Comparison of ENCODE assay signal across 24 cellular contexts in the genomic region with DNA sequence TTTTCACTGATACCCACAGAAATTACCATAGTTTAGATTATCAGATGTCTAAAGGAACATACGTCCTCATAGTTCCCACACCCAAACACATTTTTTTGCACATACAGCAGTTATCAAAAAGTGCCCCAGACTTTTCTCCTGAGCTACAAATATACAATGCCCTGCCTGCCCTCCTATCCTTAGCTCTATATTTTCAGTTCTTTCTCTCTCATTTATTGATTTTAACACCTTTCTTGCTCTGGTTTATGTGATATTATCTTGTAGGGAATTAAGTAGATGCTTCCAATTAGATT.
"Had no signal": no experiment of that assay in that cellular context is flagged by ENCODE, and none has a peak within 500 bp of the region (broad histone marks: within the 10 kb centered on the region; RNA-seq: fewer than 3 reads in every experiment).

No MANE protein-coding gene starts in this region.

- H3K4me3 ChIP-seq: neural progenitor cell, right atrium auricular region, testis, transverse colon had no signal

- DNase-seq: activated CD4-positive, alpha-beta T cell treated with anti-CD3 and anti-CD28 coated beads for 1 hour; activated CD4-positive, alpha-beta T cell treated with anti-CD3 and anti-CD28 coated beads, Interleukin-2, amount 10 ng/mL, durations not matched to agents 7 days and 5 days; activated CD8-positive, alpha-beta T cell treated with anti-CD3 and anti-CD28 coated beads for 36 hours; activated gamma-delta T cell treated with Interleukin-2 at 50 U/mL for 16 hours; activated naive CD4-positive, alpha-beta T cell treated with anti-CD3 and anti-CD28 coated beads, Interleukin-2, amount 50 U/mL, for 16 hours; activated T-cell treated with anti-CD3 and anti-CD28 coated beads, Interleukin-2, amount 50 U/mL, for 4 hours; amniotic stem cell; brain microvascular endothelial cell; cortex of kidney; foreskin fibroblast; head of caudate nucleus; hippocampal formation; kidney; left colon; natural killer cell; occipital lobe; stimulated activated CD4-positive, alpha-beta T cell treated with anti-CD3 and anti-CD28 coated beads, Interleukin-15, amount 100 ng/mL, for 24 hours; stimulated activated CD4-positive, alpha-beta T cell treated with anti-CD3 and anti-CD28 coated beads, Interleukin-2, amount 100 ng/mL, for 24 hours; stimulated activated naive CD4-positive, alpha-beta T cell treated with Interleukin-2 at 50 U/mL for 16 hours; testis; transverse colon had no signal

- H3K27ac ChIP-seq: brain microvascular endothelial cell, neural progenitor cell, right atrium auricular region, testis, transverse colon had no signal

- H3K4me1 Mint-ChIP-seq: activated T-helper 17 cell treated with anti-CD3 and anti-CD28 coated beads, Interleukin-2, amount 50 U/mL, for 72 hours; neural progenitor cell had no signal

- H3K36me3 ChIP-seq: brain microvascular endothelial cell, neural progenitor cell, right atrium auricular region, transverse colon had no signal

- H3K9me3 ChIP-seq: right atrium auricular region, testis, transverse colon had no signal

- H3K4me3 Mint-ChIP-seq: activated CD4-positive, alpha-beta T cell treated with anti-CD3 and anti-CD28 coated beads, Interleukin-2, amount 10 ng/mL, durations not matched to agents 7 days and 5 days; activated CD8-positive, alpha-beta T cell treated with anti-CD3 and anti-CD28 coated beads for 36 hours; activated T-cell treated with anti-CD3 and anti-CD28 coated beads, Interleukin-2, amount 50 U/mL, for 4 hours; activated T-helper 17 cell treated with anti-CD3 and anti-CD28 coated beads, Interleukin-2, amount 50 U/mL, for 72 hours; natural killer cell; neural progenitor cell had no signal

- H3K9ac ChIP-seq: neural progenitor cell had no signal

- H3K27me3 ChIP-seq: brain microvascular endothelial cell, neural progenitor cell, right atrium auricular region, testis, transverse colon had no signal

- H3K27me3 Mint-ChIP-seq: activated CD4-positive, alpha-beta T cell treated with anti-CD3 and anti-CD28 coated beads, Interleukin-2, amount 10 ng/mL, durations not matched to agents 7 days and 5 days; activated T-helper 17 cell treated with anti-CD3 and anti-CD28 coated beads, Interleukin-2, amount 50 U/mL, for 72 hours had no signal

- H3K27ac Mint-ChIP-seq: activated CD4-positive, alpha-beta T cell treated with anti-CD3 and anti-CD28 coated beads, Interleukin-2, amount 10 ng/mL, durations not matched to agents 7 days and 5 days; activated CD8-positive, alpha-beta T cell treated with anti-CD3 and anti-CD28 coated beads for 36 hours; activated T-helper 17 cell treated with anti-CD3 and anti-CD28 coated beads, Interleukin-2, amount 50 U/mL, for 72 hours; natural killer cell; neural progenitor cell had no signal

- H2AFZ ChIP-seq: neural progenitor cell had no signal

- H3K4me1 ChIP-seq: neural progenitor cell, right atrium auricular region, testis, transverse colon had no signal

- H3K4me2 ChIP-seq: neural progenitor cell had no signal

- ATAC-seq: activated CD8-positive, alpha-beta T cell treated with anti-CD3 and anti-CD28 coated beads for 36 hours; activated T-helper 17 cell treated with anti-CD3 and anti-CD28 coated beads, Interleukin-2, amount 50 U/mL, for 72 hours; natural killer cell had no signal

- H3K9me3 Mint-ChIP-seq: activated CD4-positive, alpha-beta T cell treated with anti-CD3 and anti-CD28 coated beads, Interleukin-2, amount 10 ng/mL, durations not matched to agents 7 days and 5 days; activated CD8-positive, alpha-beta T cell treated with anti-CD3 and anti-CD28 coated beads for 36 hours; activated T-helper 17 cell treated with anti-CD3 and anti-CD28 coated beads, Interleukin-2, amount 50 U/mL, for 72 hours; natural killer cell; neural progenitor cell had no signal
